Comparison of ENCODE assay signal across 22 cellular contexts in the genomic region with DNA sequence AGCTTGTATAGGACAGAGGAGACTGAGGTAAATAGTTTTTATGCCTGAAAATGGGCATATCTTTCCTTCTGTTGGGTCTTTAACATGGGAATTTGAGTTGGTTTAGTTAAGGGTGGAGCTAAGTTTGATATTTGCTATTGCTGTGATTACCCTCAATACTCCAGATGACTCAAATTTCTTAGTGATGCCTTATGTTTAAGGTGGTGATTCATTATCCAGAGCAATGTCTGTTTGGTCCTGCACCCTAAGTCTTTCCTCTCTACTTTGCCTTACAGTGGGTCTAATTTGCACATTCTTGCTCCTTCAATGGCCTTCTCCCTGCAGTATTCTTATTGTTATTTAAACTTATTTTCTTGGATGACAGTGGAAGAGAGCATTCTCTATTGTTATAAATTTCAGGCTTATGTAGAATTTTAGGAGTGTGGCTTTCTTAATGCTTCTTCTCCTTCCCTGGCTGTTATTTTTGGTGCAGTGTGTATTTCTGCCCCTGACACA.
"Had no signal": no experiment of that assay in that cellular context is flagged by ENCODE, and none has a peak within 500 bp of the region (broad histone marks: within the 10 kb centered on the region; RNA-seq: fewer than 3 reads in every experiment).

No MANE protein-coding gene starts in this region.

- DNase-seq: activated CD4-positive, alpha-beta memory T cell treated with anti-CD3 and anti-CD28 coated beads for 36 hours; activated CD4-positive, alpha-beta T cell treated with anti-CD3 and anti-CD28 coated beads for 4 hours; activated CD8-positive, alpha-beta memory T cell treated with anti-CD3 and anti-CD28 coated beads, Interleukin-2, amount 10 ng/mL, durations not matched to agents 7 days and 5 days; activated naive CD4-positive, alpha-beta T cell treated with Interleukin-2 at 50 U/mL for 16 hours; activated naive CD8-positive, alpha-beta T cell treated with anti-CD3 and anti-CD28 coated beads, Interleukin-2, amount 10 ng/mL, durations not matched to agents 7 days and 5 days; activated T-cell treated with anti-CD3 and anti-CD28 coated beads, Interleukin-2, amount 50 U/mL, for 1 hour; anterior cingulate cortex; brain microvascular endothelial cell; kidney; left lung; midbrain; nucleus accumbens; posterior cingulate gyrus; sigmoid colon; spleen; stimulated activated naive B cell treated with anti-CD40 and anti-IgM and Interleukin-4, amounts not matched to agents 10 μg/mL and 1 μg/mL and 100 μg/mL, for 72 hours; upper lobe of right lung; WERI-Rb-1 had no signal

- ATAC-seq: activated CD8-positive, alpha-beta memory T cell treated with anti-CD3 and anti-CD28 coated beads, Interleukin-2, amount 10 ng/mL, durations not matched to agents 7 days and 5 days; left lung; stimulated activated naive B cell treated with anti-CD40 and anti-IgM and Interleukin-4, amounts not matched to agents 10 μg/mL and 1 μg/mL and 100 μg/mL, for 72 hours; upper lobe of right lung had no signal

- H3K4me3 ChIP-seq: coronary artery, left lung, sigmoid colon, spleen, thoracic aorta, upper lobe of right lung had no signal

- H3K27ac Mint-ChIP-seq: activated CD4-positive, alpha-beta memory T cell treated with anti-CD3 and anti-CD28 coated beads for 36 hours; activated CD8-positive, alpha-beta memory T cell treated with anti-CD3 and anti-CD28 coated beads, Interleukin-2, amount 10 ng/mL, durations not matched to agents 7 days and 5 days; activated naive CD8-positive, alpha-beta T cell treated with anti-CD3 and anti-CD28 coated beads, Interleukin-2, amount 10 ng/mL, durations not matched to agents 7 days and 5 days; activated T-helper 2 cell treated with anti-CD3 and anti-CD28 coated beads, Interferon-gamma antibody, Interleukin-2, Interleukin-4, amounts not matched to agents 10 μg/mL and 5 μg/mL and 100 μg/mL, durations not matched to agents 14 hours and 24 hours and 36 hours had no signal

- H3K9me3 ChIP-seq: sigmoid colon, thoracic aorta, upper lobe of right lung had no signal

- H3K4me1 Mint-ChIP-seq: activated CD8-positive, alpha-beta memory T cell treated with anti-CD3 and anti-CD28 coated beads, Interleukin-2, amount 10 ng/mL, durations not matched to agents 7 days and 5 days; activated naive CD8-positive, alpha-beta T cell treated with anti-CD3 and anti-CD28 coated beads, Interleukin-2, amount 10 ng/mL, durations not matched to agents 7 days and 5 days; stimulated activated naive B cell treated with anti-CD40 and anti-IgM and Interleukin-4, amounts not matched to agents 10 μg/mL and 1 μg/mL and 100 μg/mL, for 72 hours had no signal

- H3K27me3 ChIP-seq: brain microvascular endothelial cell, left lung, sigmoid colon, spleen, upper lobe of right lung had no signal

- H3K4me3 Mint-ChIP-seq: activated CD4-positive, alpha-beta memory T cell treated with anti-CD3 and anti-CD28 coated beads for 36 hours; activated CD8-positive, alpha-beta memory T cell treated with anti-CD3 and anti-CD28 coated beads, Interleukin-2, amount 10 ng/mL, durations not matched to agents 7 days and 5 days; activated naive CD8-positive, alpha-beta T cell treated with anti-CD3 and anti-CD28 coated beads, Interleukin-2, amount 10 ng/mL, durations not matched to agents 7 days and 5 days; nephron; stimulated activated naive B cell treated with anti-CD40 and anti-IgM and Interleukin-4, amounts not matched to agents 10 μg/mL and 1 μg/mL and 100 μg/mL, for 72 hours had no signal

- H3K4me1 ChIP-seq: left lung, sigmoid colon, spleen, upper lobe of right lung had no signal

- H3K36me3 Mint-ChIP-seq: activated CD4-positive, alpha-beta memory T cell treated with anti-CD3 and anti-CD28 coated beads for 36 hours; activated CD8-positive, alpha-beta memory T cell treated with anti-CD3 and anti-CD28 coated beads, Interleukin-2, amount 10 ng/mL, durations not matched to agents 7 days and 5 days; activated naive CD8-positive, alpha-beta T cell treated with anti-CD3 and anti-CD28 coated beads, Interleukin-2, amount 10 ng/mL, durations not matched to agents 7 days and 5 days; stimulated activated naive B cell treated with anti-CD40 and anti-IgM and Interleukin-4, amounts not matched to agents 10 μg/mL and 1 μg/mL and 100 μg/mL, for 72 hours had no signal

- H3K36me3 ChIP-seq: brain microvascular endothelial cell, left lung, sigmoid colon, spleen, thoracic aorta, upper lobe of right lung, WERI-Rb-1 had no signal

- H3K9me3 Mint-ChIP-seq: activated T-helper 2 cell treated with anti-CD3 and anti-CD28 coated beads, Interferon-gamma antibody, Interleukin-2, Interleukin-4, amounts not matched to agents 10 μg/mL and 5 μg/mL and 100 μg/mL, durations not matched to agents 14 hours and 24 hours and 36 hours had no signal

- H3K27ac ChIP-seq: brain microvascular endothelial cell, coronary artery, left lung, sigmoid colon, spleen, thoracic aorta, upper lobe of right lung, WERI-Rb-1 had no signal
